8 cellular contexts compared by ENCODE assay signal in genomic region chr1:63593303-63593886, GRCh38. TPM values are rescaled to one million over a fixed set of nuclear protein-coding genes. Genes with fewer than 3 reads are reported as not detected.
DNase-seq lines count a peak whose midpoint lies in the region; ATAC-seq and TF ChIP-seq lines count a peak whose summit lies in the region.

TSS of gene PGM1 (plus strand) at chr1:63593411. CDS start at chr1:63593489, 78 bp downstream.

- in situ Hi-C loops in GM13977 (cut with MboI; ENCODE audit: low pct_unique_long_range_greater_than_20kb, low sequenced_read_pairs, unreplicated experiment), result no loop called here

- H3K27ac Mint-ChIP-seq in T-helper 2 cell treated with Interferon-gamma antibody and Interleukin-4, amounts not matched to agents 5 μg/mL and 100 μg/mL, for 36 hours, result peak within 1 kb of the TSS; percentile 99

- peak; percentile 82 for ATAC-seq in HG02759 (IDR thresholded peaks at IDR 0.05; ENCODE audit: unreplicated experiment)
- peak; percentile 92 for ATAC-seq in sciatic nerve

- peaks cover 22% of the 10 kb centered on the region for H3K36me3 Mint-ChIP-seq in T-helper 2 cell treated with Interferon-gamma antibody and Interleukin-4, amounts not matched to agents 5 μg/mL and 100 μg/mL, for 36 hours (ENCODE audit: low read depth)

- no peaks in the 10 kb centered on the region for H3K9me3 Mint-ChIP-seq in T-helper 2 cell treated with Interferon-gamma antibody and Interleukin-4, amounts not matched to agents 5 μg/mL and 100 μg/mL, for 36 hours

- TF ChIP-seq CTCF in GM13977 (IDR thresholded peaks at IDR 0.05; ENCODE audit: extremely low read depth, insufficient read depth, missing control alignments), result no peak

- peaks cover 34% of the 10 kb centered on the region for H3K4me1 Mint-ChIP-seq in T-helper 2 cell treated with Interferon-gamma antibody and Interleukin-4, amounts not matched to agents 5 μg/mL and 100 μg/mL, for 36 hours (ENCODE audit: low read depth)

- H3K27me3 Mint-ChIP-seq in T-helper 2 cell treated with Interferon-gamma antibody and Interleukin-4, amounts not matched to agents 5 μg/mL and 100 μg/mL, for 36 hours (ENCODE audit: low read depth), result no peaks in the 10 kb centered on the region

- H3K4me3 Mint-ChIP-seq in T-helper 2 cell treated with Interferon-gamma antibody and Interleukin-4, amounts not matched to agents 5 μg/mL and 100 μg/mL, for 36 hours, result peak within 1 kb of the TSS; percentile 98

- intact Hi-C loops in sciatic nerve (cut with DNase I), result no loop called here

- peak; percentile 85 for DNase-seq in GM13977 (ENCODE audit: low spot score)
- peak; percentile 68 for DNase-seq in NCI-H128 (lab: John Stamatoyannopoulos, UW; ENCODE audit: unreplicated experiment)
- peak; percentile 77 for DNase-seq in T-helper 2 cell treated with Interferon-gamma antibody and Interleukin-4, amounts not matched to agents 5 μg/mL and 100 μg/mL, for 36 hours (ENCODE audit: low spot score)
- DNase-seq in astrocyte of the hippocampus (ENCODE audit: low read depth, low spot score), result peak; percentile 89
- DNase-seq in hypothalamus (lab: John Stamatoyannopoulos, UW), result peak in 48 of 51 donors; percentile 19 to 87 (median 64)
- peak; percentile 85 for DNase-seq in sciatic nerve (ENCODE audit: low spot score)
- no peak for DNase-seq in cortex of kidney (lab: John Stamatoyannopoulos, UW)

RNA-seq across cellular contexts. Expression of gene PGM1, which starts in this region (rescaled TPM):
- 33.7 TPM for total RNA-seq in sciatic nerve
